ENCODE assay signal across 22 cellular contexts in genomic region chr7:78074713-78075112, GRCh38.
"Had no signal": no experiment of that assay in that cellular context is flagged by ENCODE, and none has a peak within 500 bp of the region (broad histone marks: within the 10 kb centered on the region; RNA-seq: fewer than 3 reads in every experiment).

No MANE protein-coding gene starts in this region.

- H3K36me3 Mint-ChIP-seq: activated naive CD4-positive, alpha-beta T cell treated with anti-CD3 and anti-CD28 coated beads, Interleukin-2, amount 50 U/mL, for 72 hours; natural killer cell had no signal

- DNase-seq: activated gamma-delta T cell treated with Interleukin-2 at 50 U/mL for 16 hours; activated T-cell treated with anti-CD3 and anti-CD28 coated beads, Interleukin-2, amount 50 U/mL, for 1 hour; aorta; effector CD8-positive, alpha-beta T cell; foreskin melanocyte; hypothalamus; left ventricle myocardium inferior; midbrain; natural killer cell; pancreas; right cardiac atrium; stimulated activated CD4-positive, alpha-beta T cell treated with anti-CD3 and anti-CD28 coated beads, Interleukin-4, amount 100 ng/mL, for 24 hours; stimulated activated naive CD4-positive, alpha-beta T cell treated with Interleukin-2 at 50 U/mL for 16 hours; upper lobe of right lung; WERI-Rb-1 had no signal

- H3K4me3 ChIP-seq: left ventricle myocardium inferior, pancreas, thoracic aorta, upper lobe of right lung had no signal

- H3K27me3 ChIP-seq: pancreas, upper lobe of right lung had no signal

- H3K4me3 Mint-ChIP-seq: brain; dendritic cell treated with granulocyte-macrophage colony-stimulating factor and Interleukin-4, amounts not matched to agents 40 ng/mL and 50 ng/mL, for 4 days; natural killer cell; T-helper 2 cell treated with Interferon-gamma antibody and Interleukin-4, amounts not matched to agents 5 μg/mL and 100 μg/mL, for 36 hours had no signal

- H3K4me1 Mint-ChIP-seq: natural killer cell had no signal

- ATAC-seq: activated naive CD4-positive, alpha-beta T cell treated with anti-CD3 and anti-CD28 coated beads, Interleukin-2, amount 50 U/mL, for 72 hours; esophagus mucosa; natural killer cell; pancreas; right cardiac atrium had no signal

- H3K36me3 ChIP-seq: left ventricle myocardium inferior, pancreas, thoracic aorta, upper lobe of right lung, WERI-Rb-1 had no signal

- H3K9me3 ChIP-seq: left ventricle myocardium inferior, pancreas, thoracic aorta, upper lobe of right lung had no signal

- FAIRE-seq: endothelial cell of umbilical vein, pancreas had no signal

- H3K27ac ChIP-seq: left ventricle myocardium inferior, pancreas, thoracic aorta, upper lobe of right lung, WERI-Rb-1 had no signal

- H3K27ac Mint-ChIP-seq: activated naive CD4-positive, alpha-beta T cell treated with anti-CD3 and anti-CD28 coated beads, Interleukin-2, amount 50 U/mL, for 72 hours; dendritic cell treated with granulocyte-macrophage colony-stimulating factor and Interleukin-4, amounts not matched to agents 40 ng/mL and 50 ng/mL, for 4 days; natural killer cell; T-helper 2 cell treated with Interferon-gamma antibody and Interleukin-4, amounts not matched to agents 5 μg/mL and 100 μg/mL, for 36 hours had no signal

- H3K27me3 Mint-ChIP-seq: brain; dendritic cell treated with granulocyte-macrophage colony-stimulating factor and Interleukin-4, amounts not matched to agents 40 ng/mL and 50 ng/mL, for 4 days had no signal

- H3K4me1 ChIP-seq: left ventricle myocardium inferior, pancreas, upper lobe of right lung had no signal

- H3K9me3 Mint-ChIP-seq: activated naive CD4-positive, alpha-beta T cell treated with anti-CD3 and anti-CD28 coated beads, Interleukin-2, amount 50 U/mL, for 72 hours; brain; dendritic cell treated with granulocyte-macrophage colony-stimulating factor and Interleukin-4, amounts not matched to agents 40 ng/mL and 50 ng/mL, for 4 days; natural killer cell; T-helper 2 cell treated with Interferon-gamma antibody and Interleukin-4, amounts not matched to agents 5 μg/mL and 100 μg/mL, for 36 hours had no signal
